19 cellular contexts compared by ENCODE assay signal in the genomic region with DNA sequence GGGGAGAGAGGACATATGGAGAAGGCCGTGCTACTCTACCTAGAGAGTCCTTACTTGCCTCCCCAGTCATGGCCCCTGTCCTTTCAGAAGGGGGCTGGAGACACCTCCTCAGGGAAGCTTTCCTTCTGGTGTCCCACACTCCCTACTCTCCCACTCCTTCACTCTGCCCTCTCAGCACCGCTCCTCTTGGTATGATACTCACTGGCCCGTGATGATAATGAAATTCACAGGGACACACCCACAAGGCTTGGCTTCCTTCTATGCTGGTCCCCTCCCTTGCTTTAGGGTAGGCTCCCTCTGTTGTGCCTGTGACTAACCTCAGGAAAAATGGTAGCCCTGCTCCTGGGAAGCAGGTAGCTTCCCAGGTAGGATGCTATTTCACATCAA. TPM values are rescaled to one million over a fixed set of nuclear protein-coding genes. Genes with fewer than 3 reads are reported as not detected.
A peak's percentile ranks its signal among the peaks of the same experiment; 100 is the strongest.
DNase-seq lines count a peak whose midpoint lies in the region; ATAC-seq and TF ChIP-seq lines count a peak whose summit lies in the region.
"Had no signal": no experiment of that assay in that cellular context is flagged by ENCODE, and none has a peak within 500 bp of the region (broad histone marks: within the 10 kb centered on the region; RNA-seq: fewer than 3 reads in every experiment).

No MANE protein-coding gene starts in this region.

- H3K36me3 ChIP-seq in left ventricle myocardium inferior = peaks cover 66% of the 10 kb centered on the region
- peaks cover 59% of the 10 kb centered on the region for H3K36me3 ChIP-seq in right atrium auricular region
- peaks cover 8% of the 10 kb centered on the region for H3K36me3 ChIP-seq in colonic mucosa
- H3K36me3 ChIP-seq in tibial nerve = peaks cover 5 to 62% (median 25%) of the 10 kb centered on the region in 3 donors

- ATAC-seq in HG03442 (IDR thresholded peaks at IDR 0.05; ENCODE audit: unreplicated experiment) (no peak), GM18502 (IDR thresholded peaks at IDR 0.05; ENCODE audit: poor library complexity, unreplicated experiment) (no peak)
- ATAC-seq: left lobe of liver, SK-N-SH treated with all-trans-retinoic acid at 6 μM for 48 hours had no signal

- H3K9me3 Mint-ChIP-seq in nephron = no peaks in the 10 kb centered on the region
- H3K9me3 Mint-ChIP-seq: naive B cell had no signal

- WGBS in tibial nerve, 2 donors = 35 to 53% methylated on average over 3 of the region's 3 CpGs

- H3K36me3 Mint-ChIP-seq in nephron (ENCODE audit: low read depth) = peaks cover 51% of the 10 kb centered on the region

- H3K27me3 ChIP-seq in left ventricle myocardium inferior (ENCODE audit: low read depth) = no peaks in the 10 kb centered on the region
- no peaks in the 10 kb centered on the region for H3K27me3 ChIP-seq in right atrium auricular region
- no peaks in the 10 kb centered on the region for H3K27me3 ChIP-seq in colonic mucosa
- H3K27me3 ChIP-seq in tibial nerve = no peaks in the 10 kb centered on the region
- H3K27me3 ChIP-seq: thyroid gland had no signal

- DNase-seq in left ventricle myocardium inferior (no peak), right atrium auricular region (ENCODE audit: low spot score) (no peak), colonic mucosa (peak; percentile 39), tibial nerve (ENCODE audit: low spot score in 2 of 2) (no peak), NCI-H226 (no peak)
- DNase-seq: activated naive CD4-positive, alpha-beta T cell; Caco-2; H9; MG63; naive B cell; NCI-H1930; NCI-H69; retina; thyroid gland had no signal

- no peak overlapping the region for H3K4me3 Mint-ChIP-seq in nephron
- H3K4me3 Mint-ChIP-seq: H9 had no signal

- no peak for TF ChIP-seq CTCF in left ventricle myocardium inferior (IDR thresholded peaks at IDR 0.05; ENCODE audit: borderline replicate concordance)
- TF ChIP-seq CTCF in right atrium auricular region (IDR thresholded peaks at IDR 0.05) = no peak
- TF ChIP-seq CTCF in colonic mucosa (IDR thresholded peaks at IDR 0.05) = no peak
- no peak for TF ChIP-seq CTCF in nephron (IDR thresholded peaks at IDR 0.05; ENCODE audit: unreplicated experiment in 3 of 3)
- no peak for TF ChIP-seq CTCF in tibial nerve (IDR thresholded peaks at IDR 0.05)

- H3K9me3 ChIP-seq in left ventricle myocardium inferior (replicated peaks) (no peaks in the 10 kb centered on the region), right atrium auricular region (no peaks in the 10 kb centered on the region), colonic mucosa (no peaks in the 10 kb centered on the region), tibial nerve (no peaks in the 10 kb centered on the region)
- H3K9me3 ChIP-seq: Caco-2, MG63, thyroid gland had no signal

- TF ChIP-seq POLR2A in tibial nerve (IDR thresholded peaks at IDR 0.05) = no peak

- H3K9ac ChIP-seq in colonic mucosa (ENCODE audit: low read depth in 2 of 2, low read length in 2 of 2) = no peak overlapping the region

- intact Hi-C loops in left ventricle myocardium inferior (cut with micrococcal nuclease) = no loop called here
- intact Hi-C loops in colonic mucosa (cut with DNase I) = no loop called here

- TF ChIP-seq EP300 in tibial nerve (IDR thresholded peaks at IDR 0.05) = no peak

- H3K4me3 ChIP-seq in left ventricle myocardium inferior = no peak overlapping the region
- no peak overlapping the region for H3K4me3 ChIP-seq in right atrium auricular region
- H3K4me3 ChIP-seq in colonic mucosa = no peak overlapping the region
- no peak overlapping the region for H3K4me3 ChIP-seq in tibial nerve
- H3K4me3 ChIP-seq: MG63, thyroid gland had no signal

- H3K27ac ChIP-seq in left ventricle myocardium inferior (replicated peaks) (peak overlapping the region; percentile 69), right atrium auricular region (peak overlapping the region in 1 of 2 donors; percentile 61), colonic mucosa (no peak overlapping the region), tibial nerve (peak overlapping the region in 2 of 4 donors; percentile 81 to 85)
- H3K27ac ChIP-seq: thyroid gland had no signal

- H3K4me1 Mint-ChIP-seq in nephron = peaks cover 25% of the 10 kb centered on the region

- H3K27ac Mint-ChIP-seq in nephron = peak overlapping the region; percentile 7 to 70 (median 58)

- H3K4me1 ChIP-seq in left ventricle myocardium inferior = peaks cover 49% of the 10 kb centered on the region
- H3K4me1 ChIP-seq in right atrium auricular region = peaks cover 0 to 38% of the 10 kb centered on the region in 2 donors
- peaks cover 7% of the 10 kb centered on the region for H3K4me1 ChIP-seq in colonic mucosa
- H3K4me1 ChIP-seq in tibial nerve = peaks cover 0 to 56% (median 11%) of the 10 kb centered on the region in 4 donors
- H3K4me1 ChIP-seq: Caco-2 had no signal

- peaks cover 2% of the 10 kb centered on the region for H3K27me3 Mint-ChIP-seq in nephron (ENCODE audit: low read depth)
- H3K27me3 Mint-ChIP-seq: naive B cell had no signal

RNA-seq across cellular contexts. Expression of a gene that starts 4.2 kb away (rescaled TPM):
- total RNA-seq in left ventricle myocardium inferior (3.1 TPM), right atrium auricular region (1 to 10 TPM; 2.5 to 3.9 TPM), colonic mucosa (10 to 100 TPM in 1 of 2 donors, 1 to 10 TPM in 1; 8.7 to 22.8 TPM), tibial nerve (10 to 100 TPM in 1 of 4 donors, 1 to 10 TPM in 3; 2.4 to 21.9 (median 8.8) TPM)

RNA-seq across cellular contexts. Expression of a gene that starts 9.5 kb away (rescaled TPM):
- total RNA-seq in left ventricle myocardium inferior (84.2 TPM), right atrium auricular region (10 to 100 TPM; 52.8 to 57.7 TPM), colonic mucosa (100 to 1,000 TPM in 1 of 2 donors, 10 to 100 TPM in 1; 92.1 to 125 TPM), tibial nerve (10 to 100 TPM; 54.8 to 84.9 (median 65.2) TPM)

RNA-seq across cellular contexts. Expression of a gene that starts 44.3 kb away (rescaled TPM):
- total RNA-seq in left ventricle myocardium inferior = 17.2 TPM
- 10 to 100 TPM; 19.6 to 35.7 TPM for total RNA-seq in right atrium auricular region
- 10 to 100 TPM; 37.7 to 42.2 TPM for total RNA-seq in colonic mucosa
- total RNA-seq in tibial nerve = 10 to 100 TPM; 45.7 to 95.1 (median 49.6) TPM

RNA-seq across cellular contexts. Expression of a gene that starts 52.2 kb away (rescaled TPM):
- total RNA-seq in left ventricle myocardium inferior (35.4 TPM), right atrium auricular region (10 to 100 TPM; 32.0 to 51.4 TPM), colonic mucosa (10 to 100 TPM; 34.7 to 72.0 TPM), tibial nerve (10 to 100 TPM; 26.4 to 52.8 (median 36.2) TPM)
